In genomic region chr7:24428676-24429075, GRCh38 we compare ENCODE assay signal across 37 cellular contexts.
"Had no signal": no experiment of that assay in that cellular context is flagged by ENCODE, and none has a peak within 500 bp of the region (broad histone marks: within the 10 kb centered on the region; RNA-seq: fewer than 3 reads in every experiment).

No MANE protein-coding gene starts in this region.

- H3K27me3 ChIP-seq: adrenal gland, brain microvascular endothelial cell, esophagus muscularis mucosa, gastrocnemius medialis, heart left ventricle had no signal

- FAIRE-seq: astrocyte, colon had no signal

- H3K27ac ChIP-seq: adrenal gland, brain microvascular endothelial cell, esophagus muscularis mucosa, foreskin keratinocyte, gastrocnemius medialis, heart left ventricle, WERI-Rb-1 had no signal

- H3K4me3 ChIP-seq: adrenal gland, esophagus muscularis mucosa, gastrocnemius medialis, heart left ventricle had no signal

- H3K27ac Mint-ChIP-seq: activated B cell treated with CpG ODN at 0.5 μM for 24 hours; activated CD8-positive, alpha-beta memory T cell treated with anti-CD3 and anti-CD28 coated beads, Interleukin-2, amount 10 ng/mL, durations not matched to agents 7 days and 5 days; activated CD8-positive, alpha-beta T cell treated with anti-CD3 and anti-CD28 coated beads for 36 hours; activated naive CD4-positive, alpha-beta T cell treated with anti-CD3 and anti-CD28 coated beads for 36 hours; activated naive CD4-positive, alpha-beta T cell treated with anti-CD3 and anti-CD28 coated beads, Interleukin-2, amount 50 U/mL, for 24 hours; activated naive CD8-positive, alpha-beta T cell treated with anti-CD3 and anti-CD28 coated beads for 36 hours; activated naive CD8-positive, alpha-beta T cell treated with anti-CD3 and anti-CD28 coated beads, Interleukin-2, amount 50 U/mL, for 24 hours; activated T-helper 1 cell treated with anti-CD3 and anti-CD28 coated beads, Interleukin-12 subunit alpha, Interleukin-12 subunit beta, Interleukin-2, Interleukin-4 antibody, amounts not matched to agents 30 ng/mL and 10 ng/mL and 1 ng/mL, durations not matched to agents 14 hours and 24 hours and 36 hours; activated T-helper 2 cell treated with anti-CD3 and anti-CD28 coated beads, Interferon-gamma antibody, Interleukin-2, Interleukin-4, amounts not matched to agents 10 μg/mL and 5 μg/mL and 100 μg/mL, durations not matched to agents 14 hours and 24 hours and 36 hours; effector memory CD8-positive, alpha-beta T cell; T-helper 17 cell; T-helper 2 cell treated with Interferon-gamma antibody and Interleukin-4, amounts not matched to agents 5 μg/mL and 100 μg/mL, for 36 hours had no signal

- H3K4me3 Mint-ChIP-seq: activated B cell treated with CpG ODN at 0.5 μM for 24 hours; activated CD8-positive, alpha-beta memory T cell treated with anti-CD3 and anti-CD28 coated beads, Interleukin-2, amount 10 ng/mL, durations not matched to agents 7 days and 5 days; activated CD8-positive, alpha-beta T cell treated with anti-CD3 and anti-CD28 coated beads for 36 hours; activated naive CD4-positive, alpha-beta T cell treated with anti-CD3 and anti-CD28 coated beads for 36 hours; activated naive CD4-positive, alpha-beta T cell treated with anti-CD3 and anti-CD28 coated beads, Interleukin-2, amount 50 U/mL, for 24 hours; activated naive CD8-positive, alpha-beta T cell treated with anti-CD3 and anti-CD28 coated beads for 36 hours; activated naive CD8-positive, alpha-beta T cell treated with anti-CD3 and anti-CD28 coated beads, Interleukin-2, amount 50 U/mL, for 24 hours; activated T-helper 1 cell treated with anti-CD3 and anti-CD28 coated beads, Interleukin-12 subunit alpha, Interleukin-12 subunit beta, Interleukin-2, Interleukin-4 antibody, amounts not matched to agents 30 ng/mL and 10 ng/mL and 1 ng/mL, durations not matched to agents 14 hours and 24 hours and 36 hours; effector memory CD8-positive, alpha-beta T cell; T-helper 17 cell; T-helper 2 cell treated with Interferon-gamma antibody and Interleukin-4, amounts not matched to agents 5 μg/mL and 100 μg/mL, for 36 hours had no signal

- H3K27me3 Mint-ChIP-seq: activated naive CD8-positive, alpha-beta T cell treated with anti-CD3 and anti-CD28 coated beads, Interleukin-2, amount 50 U/mL, for 24 hours had no signal

- H3K4me1 Mint-ChIP-seq: activated B cell treated with CpG ODN at 0.5 μM for 24 hours; activated CD8-positive, alpha-beta memory T cell treated with anti-CD3 and anti-CD28 coated beads, Interleukin-2, amount 10 ng/mL, durations not matched to agents 7 days and 5 days; activated naive CD4-positive, alpha-beta T cell treated with anti-CD3 and anti-CD28 coated beads, Interleukin-2, amount 50 U/mL, for 24 hours; activated naive CD8-positive, alpha-beta T cell treated with anti-CD3 and anti-CD28 coated beads, Interleukin-2, amount 50 U/mL, for 24 hours had no signal

- ATAC-seq: activated CD4-positive, CD25-positive, alpha-beta regulatory T cell treated with anti-CD3 and anti-CD28 coated beads, Interleukin-2, amount 50 U/mL, for 24 hours; activated CD8-positive, alpha-beta memory T cell treated with anti-CD3 and anti-CD28 coated beads, Interleukin-2, amount 10 ng/mL, durations not matched to agents 7 days and 5 days; activated CD8-positive, alpha-beta T cell treated with anti-CD3 and anti-CD28 coated beads for 36 hours; activated naive CD8-positive, alpha-beta T cell treated with anti-CD3 and anti-CD28 coated beads, Interleukin-2, amount 50 U/mL, for 24 hours; effector memory CD8-positive, alpha-beta T cell; foreskin keratinocyte; gastrocnemius medialis; heart left ventricle; T-helper 17 cell had no signal

- H3K4me1 ChIP-seq: adrenal gland, esophagus muscularis mucosa, foreskin keratinocyte, gastrocnemius medialis, heart left ventricle had no signal

- H3K9me3 ChIP-seq: adrenal gland, gastrocnemius medialis had no signal

- H3K9me3 Mint-ChIP-seq: activated CD8-positive, alpha-beta T cell treated with anti-CD3 and anti-CD28 coated beads for 36 hours; activated naive CD4-positive, alpha-beta T cell treated with anti-CD3 and anti-CD28 coated beads, Interleukin-2, amount 50 U/mL, for 24 hours; activated naive CD8-positive, alpha-beta T cell treated with anti-CD3 and anti-CD28 coated beads, Interleukin-2, amount 50 U/mL, for 24 hours; effector memory CD8-positive, alpha-beta T cell; T-helper 2 cell treated with Interferon-gamma antibody and Interleukin-4, amounts not matched to agents 5 μg/mL and 100 μg/mL, for 36 hours had no signal

- DNase-seq: activated B cell treated with CpG ODN at 0.5 μM for 24 hours; activated CD4-positive, alpha-beta T cell treated with anti-CD3 and anti-CD28 coated beads for 48 hours; activated CD4-positive, alpha-beta T cell treated with anti-CD3 and anti-CD28 coated beads, Interleukin-2, amount 50 U/mL, for 1 hour; activated CD4-positive, alpha-beta T cell treated with anti-CD3 and anti-CD28 coated beads, Interleukin-2, amount 50 U/mL, for 48 hours; activated CD8-positive, alpha-beta memory T cell treated with anti-CD3 and anti-CD28 coated beads, Interleukin-2, amount 10 ng/mL, durations not matched to agents 7 days and 5 days; activated CD8-positive, alpha-beta memory T cell treated with anti-CD3 and anti-CD28 coated beads, Interleukin-2, amount 50 U/mL, for 4 hours; activated CD8-positive, alpha-beta T cell treated with anti-CD3 and anti-CD28 coated beads for 36 hours; activated effector memory CD4-positive, alpha-beta T cell treated with anti-CD3 and anti-CD28 coated beads, Interleukin-2, amount 50 U/mL, for 16 hours; activated naive CD4-positive, alpha-beta T cell treated with anti-CD3 and anti-CD28 coated beads for 36 hours; activated naive CD8-positive, alpha-beta T cell treated with anti-CD3 and anti-CD28 coated beads for 36 hours; activated naive CD8-positive, alpha-beta T cell treated with anti-CD3 and anti-CD28 coated beads, Interleukin-2, amount 50 U/mL, for 24 hours; activated T-cell treated with anti-CD3 and anti-CD28 coated beads, Interleukin-2, amount 50 U/mL, for 1 hour; activated T-cell treated with anti-CD3 and anti-CD28 coated beads, Interleukin-2, amount 50 U/mL, for 48 hours; adrenal gland; brain microvascular endothelial cell; caudate nucleus; cortex of kidney; dermis blood vessel endothelial cell; effector CD4-positive, alpha-beta T cell; effector memory CD8-positive, alpha-beta T cell; erythroblast; foreskin keratinocyte; gastrocnemius medialis; glutamatergic neuron; heart left ventricle; T-helper 1 cell; T-helper 17 cell; T1000; WERI-Rb-1 had no signal

- H3K36me3 ChIP-seq: adrenal gland, brain microvascular endothelial cell, esophagus muscularis mucosa, gastrocnemius medialis, heart left ventricle, WERI-Rb-1 had no signal

- H3K36me3 Mint-ChIP-seq: activated CD8-positive, alpha-beta memory T cell treated with anti-CD3 and anti-CD28 coated beads, Interleukin-2, amount 10 ng/mL, durations not matched to agents 7 days and 5 days; activated naive CD4-positive, alpha-beta T cell treated with anti-CD3 and anti-CD28 coated beads, Interleukin-2, amount 50 U/mL, for 24 hours; activated naive CD8-positive, alpha-beta T cell treated with anti-CD3 and anti-CD28 coated beads for 36 hours had no signal
